1 cellular context compared by ENCODE assay signal in the genomic region with DNA sequence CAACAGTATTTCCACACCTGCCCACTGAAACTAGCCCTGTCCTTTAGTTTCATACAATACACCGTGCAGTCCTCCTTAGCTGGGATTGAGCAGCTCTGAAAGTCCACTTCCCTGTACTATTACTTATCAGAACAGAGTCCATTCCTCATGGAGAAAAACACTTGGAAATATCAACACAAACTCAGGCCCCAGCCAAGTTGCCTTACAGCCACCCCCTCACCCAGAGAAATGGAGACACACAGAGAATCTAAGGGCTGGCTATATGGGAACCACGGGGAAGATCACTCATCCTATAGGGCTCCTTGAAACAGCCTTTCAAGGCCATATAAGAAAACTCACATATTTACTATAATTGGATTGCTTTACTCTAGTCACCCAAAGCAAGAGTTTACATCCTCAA.
TF ChIP-seq lines count a peak whose summit lies in the region.

No MANE protein-coding gene starts in this region.

TF ChIP-seq in WTC11, 78 proteins besides CTCF, POLR2A, EP300 and RAD21 (continued from another document):
- TF ChIP-seq ZNF219 (CRISPR knock-in tag; IDR thresholded peaks at IDR 0.05; ENCODE audit: borderline replicate concordance) = no peak
- no peak for TF ChIP-seq SP1 (CRISPR knock-in tag; conservative IDR thresholded peaks at IDR 0.05)
- TF ChIP-seq PRDM15 (CRISPR knock-in tag; IDR thresholded peaks at IDR 0.05) = no peak
- no peak for TF ChIP-seq NFATC4 (CRISPR knock-in tag; IDR thresholded peaks at IDR 0.05)
- TF ChIP-seq, protein P1, sequence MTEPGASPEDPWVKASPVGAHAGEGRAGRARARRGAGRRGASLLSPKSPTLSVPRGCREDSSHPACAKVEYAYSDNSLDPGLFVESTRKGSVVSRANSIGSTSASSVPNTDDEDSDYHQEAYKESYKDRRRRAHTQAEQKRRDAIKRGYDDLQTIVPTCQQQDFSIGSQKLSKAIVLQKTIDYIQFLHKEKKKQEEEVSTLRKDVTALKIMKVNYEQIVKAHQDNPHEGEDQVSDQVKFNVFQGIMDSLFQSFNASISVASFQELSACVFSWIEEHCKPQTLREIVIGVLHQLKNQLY (CRISPR knock-in tag; IDR thresholded peaks at IDR 0.05) = no peak
- TF ChIP-seq ZNF423 (CRISPR knock-in tag; IDR thresholded peaks at IDR 0.05) = no peak
- TF ChIP-seq SMAD4 (CRISPR knock-in tag; IDR thresholded peaks at IDR 0.05) = no peak
- TF ChIP-seq ZBTB21 (CRISPR knock-in tag; IDR thresholded peaks at IDR 0.05; ENCODE audit: borderline replicate concordance) = no peak
- no peak for TF ChIP-seq ZNF317 (CRISPR knock-in tag; IDR thresholded peaks at IDR 0.05; ENCODE audit: borderline replicate concordance, low read depth)
- no peak for TF ChIP-seq STAT6 (CRISPR knock-in tag; conservative IDR thresholded peaks at IDR 0.05; ENCODE audit: low read depth)
- no peak for TF ChIP-seq ZNF232 (CRISPR knock-in tag; IDR thresholded peaks at IDR 0.05)
